In the genomic region with DNA sequence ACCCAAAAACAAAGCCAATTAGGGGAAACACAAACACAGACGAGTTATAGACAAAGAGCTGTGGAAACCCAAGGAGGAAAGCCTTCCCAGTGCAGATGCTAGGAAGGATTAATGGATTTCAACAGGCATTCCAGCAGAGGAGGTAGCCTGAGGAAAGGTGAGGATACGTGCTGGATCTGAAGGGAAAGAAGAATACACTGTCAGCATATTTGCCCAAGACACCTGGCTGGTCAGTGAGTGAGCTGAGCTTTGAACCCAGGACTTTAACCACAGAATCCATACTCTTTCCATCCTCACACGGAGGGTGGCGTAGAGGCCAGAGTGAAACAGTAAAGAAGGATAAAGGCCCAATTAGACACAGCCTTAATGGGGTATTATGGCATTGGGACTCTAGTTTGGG, we compare ENCODE assay signal across 23 cellular contexts. TPM values are rescaled to one million over a fixed set of nuclear protein-coding genes. Genes with fewer than 3 reads are reported as not detected.
"Had no signal": no experiment of that assay in that cellular context is flagged by ENCODE, and none has a peak within 500 bp of the region (broad histone marks: within the 10 kb centered on the region; RNA-seq: fewer than 3 reads in every experiment).

No MANE protein-coding gene starts in this region.

- DNase-seq: KBM-7, MV-4-11, NCI-H1048, NCI-H1105, NCI-H1417, NCI-H1436 treated with DMSO at 0.1 percent for 48 hours, NCI-H1694, NCI-H187 treated with DMSO at 0.1 percent for 48 hours, NCI-H2029 treated with DMSO at 0.1 percent for 48 hours, NCI-H2171 treated with DMSO at 0.1 percent for 48 hours, NCI-H345, NCI-H446 treated with DMSO at 0.1 percent for 48 hours, NCI-H510A treated with DMSO at 0.1 percent for 48 hours, NCI-H526, SHP77, SK-N-SH, SW 1271, T-cell had no signal

- H3K9me3 ChIP-seq: SK-N-SH had no signal

- H3K27ac ChIP-seq: RWPE1 had no signal

- H3K4me2 ChIP-seq: SK-N-SH had no signal

- ATAC-seq: T-cell had no signal

- H3K9ac ChIP-seq: SK-N-SH had no signal

RNA-seq across cellular contexts. Expression of gene BFSP2, which starts 9.1 kb away (rescaled TPM):
- total RNA-seq: HT-29, LHCN-M2, MCF 10A, SK-MEL-5 had no signal
- polyA plus RNA-seq: SK-N-SH had no signal
